In genomic region chr17:76670020-76670707, GRCh38 we compare ENCODE assay signal across 11 cellular contexts. TPM values are rescaled to one million over a fixed set of nuclear protein-coding genes. Genes with fewer than 3 reads are reported as not detected.
DNase-seq lines count a peak whose midpoint lies in the region; ATAC-seq and TF ChIP-seq lines count a peak whose summit lies in the region.
"Had no signal": no experiment of that assay in that cellular context is flagged by ENCODE, and none has a peak within 500 bp of the region (broad histone marks: within the 10 kb centered on the region; RNA-seq: fewer than 3 reads in every experiment).

No MANE protein-coding gene starts in this region.

- ATAC-seq in heart right ventricle = peak in 1 of 8 donors; percentile 24
- ATAC-seq in activated naive CD8-positive, alpha-beta T cell treated with anti-CD3 and anti-CD28 coated beads, Interleukin-2, amount 10 ng/mL, durations not matched to agents 7 days and 5 days (ENCODE audit: low read depth) = no peak
- peak; percentile 27 to 72 for ATAC-seq in lower lobe of right lung
- no peak for ATAC-seq in HG03457 (IDR thresholded peaks at IDR 0.05; ENCODE audit: unreplicated experiment)
- no peak for ATAC-seq in GM21786 (IDR thresholded peaks at IDR 0.05; ENCODE audit: unreplicated experiment)
- no peak for ATAC-seq in GM18520 (IDR thresholded peaks at IDR 0.05; ENCODE audit: unreplicated experiment)
- ATAC-seq: GM12878 had no signal

- peaks cover 2% of the 10 kb centered on the region for H3K27me3 Mint-ChIP-seq in activated naive CD8-positive, alpha-beta T cell treated with anti-CD3 and anti-CD28 coated beads, Interleukin-2, amount 10 ng/mL, durations not matched to agents 7 days and 5 days

- H3K4me3 ChIP-seq in heart right ventricle (no peak overlapping the region), lower lobe of right lung (no peak overlapping the region)
- H3K4me3 ChIP-seq: GM12878 had no signal

- H3K9me3 ChIP-seq in heart right ventricle = no peaks in the 10 kb centered on the region
- H3K9me3 ChIP-seq in lower lobe of right lung = no peaks in the 10 kb centered on the region

- DNase-seq in heart right ventricle = no peak
- no peak for DNase-seq in cardiac septum (ENCODE audit: low spot score)
- no peak for DNase-seq in activated naive CD8-positive, alpha-beta T cell treated with anti-CD3 and anti-CD28 coated beads, Interleukin-2, amount 10 ng/mL, durations not matched to agents 7 days and 5 days
- DNase-seq in lower lobe of right lung = no peak
- DNase-seq in superior temporal gyrus (ENCODE audit: extremely low spot score) = no peak
- DNase-seq: activated gamma-delta T cell treated with Interleukin-2 at 50 U/mL for 16 hours, C1 segment of cervical spinal cord had no signal

- H3K4me3 Mint-ChIP-seq in activated naive CD8-positive, alpha-beta T cell treated with anti-CD3 and anti-CD28 coated beads, Interleukin-2, amount 10 ng/mL, durations not matched to agents 7 days and 5 days = peak overlapping the region; percentile 89

- H3K36me3 Mint-ChIP-seq in activated naive CD8-positive, alpha-beta T cell treated with anti-CD3 and anti-CD28 coated beads, Interleukin-2, amount 10 ng/mL, durations not matched to agents 7 days and 5 days = peaks cover 2% of the 10 kb centered on the region

- H3K4me1 ChIP-seq in heart right ventricle (peaks cover 3 to 26% (median 21%) of the 10 kb centered on the region in 9 donors), lower lobe of right lung (peaks cover 27% of the 10 kb centered on the region)

- POLR2A ChIA-PET in activated naive CD8-positive, alpha-beta T cell treated with anti-CD3 and anti-CD28 coated beads, Interleukin-2, amount 10 ng/mL, durations not matched to agents 7 days and 5 days (lab: Charles Lee) = interaction anchor here (0.6 kb wide), 1 partner anchor 155 kb away, joined by 3 read pairs; no protein-coding TSS in a partner anchor

- H3K4me1 Mint-ChIP-seq in activated naive CD8-positive, alpha-beta T cell treated with anti-CD3 and anti-CD28 coated beads, Interleukin-2, amount 10 ng/mL, durations not matched to agents 7 days and 5 days = peaks cover 32% of the 10 kb centered on the region

- peaks cover 0 to 11% (median 0%) of the 10 kb centered on the region in 9 donors for H3K36me3 ChIP-seq in heart right ventricle
- no peaks in the 10 kb centered on the region for H3K36me3 ChIP-seq in lower lobe of right lung

- H3K27me3 ChIP-seq in heart right ventricle (no peaks in the 10 kb centered on the region), lower lobe of right lung (ENCODE audit: low read depth) (no peaks in the 10 kb centered on the region)

- peak overlapping the region; percentile 96 for H3K27ac Mint-ChIP-seq in activated naive CD8-positive, alpha-beta T cell treated with anti-CD3 and anti-CD28 coated beads, Interleukin-2, amount 10 ng/mL, durations not matched to agents 7 days and 5 days

- WGBS in heart right ventricle, 2 donors = 83 to 87% methylated on average over 9 of the region's 9 CpGs

- intact Hi-C loops in heart right ventricle (cut with DNase I) = loop anchor here in 5 of 10 donors (5.0 to 10.0 kb wide), 3 partner anchors 37 to 55 kb away; partner anchors contain the start of genes MXRA7 (in 2 of the 5), JMJD6 (in 1 of the 5) and METTL23 (in 1 of the 5)
- intact Hi-C loops in cardiac septum (cut with DNase I) = loop anchor here (5.0 to 10.0 kb wide), 2 partner anchors 42 to 45 kb away; partner anchors contain the start of gene MXRA7
- intact Hi-C loops in lower lobe of right lung (cut with DNase I) = no loop called here

- H3K9me3 Mint-ChIP-seq in activated naive CD8-positive, alpha-beta T cell treated with anti-CD3 and anti-CD28 coated beads, Interleukin-2, amount 10 ng/mL, durations not matched to agents 7 days and 5 days = no peaks in the 10 kb centered on the region

- TF ChIP-seq CTCF in heart right ventricle (IDR thresholded peaks at IDR 0.05) (no peak), lower lobe of right lung (IDR thresholded peaks at IDR 0.05) (no peak)

- H3K27ac ChIP-seq in heart right ventricle (peak overlapping the region in 9 of 10 donors; percentile 78 to 95 (median 89)), lower lobe of right lung (peak overlapping the region; percentile 86)

RNA-seq across cellular contexts. Expression of gene ST6GALNAC1, which starts 26.6 kb away (rescaled TPM):
- 1 to 10 TPM; 1.9 to 6.4 (median 3.3) TPM for total RNA-seq in heart right ventricle
- 1 to 10 TPM; 3.4 to 7.3 TPM for polyA plus RNA-seq in heart right ventricle
- total RNA-seq in cardiac septum = 1.9 TPM
- total RNA-seq in activated naive CD8-positive, alpha-beta T cell treated with anti-CD3 and anti-CD28 coated beads, Interleukin-2, amount 10 ng/mL, durations not matched to agents 7 days and 5 days = not detected
- 16.6 TPM for total RNA-seq in lower lobe of right lung
- polyA plus RNA-seq: GM12878 had no signal

RNA-seq across cellular contexts. Expression of gene MXRA7, which starts 40.6 kb away (rescaled TPM):
- 100 to 1,000 TPM; 298 to 586 (median 488) TPM for total RNA-seq in heart right ventricle
- polyA plus RNA-seq in heart right ventricle = 100 to 1,000 TPM; 121 to 199 TPM
- 666 TPM for total RNA-seq in cardiac septum
- total RNA-seq in activated naive CD8-positive, alpha-beta T cell treated with anti-CD3 and anti-CD28 coated beads, Interleukin-2, amount 10 ng/mL, durations not matched to agents 7 days and 5 days = 10 to 100 TPM; 34.4 to 37.2 TPM
- 105 TPM for total RNA-seq in lower lobe of right lung

RNA-seq across cellular contexts. Expression of gene JMJD6, which starts 56.2 kb away (rescaled TPM):
- total RNA-seq in heart right ventricle (10 to 100 TPM; 34.6 to 79.3 (median 43.2) TPM), cardiac septum (60.7 TPM), lower lobe of right lung (29.6 TPM)
- 10 to 100 TPM; 36.1 to 56.5 TPM for polyA plus RNA-seq in heart right ventricle
- total RNA-seq in activated naive CD8-positive, alpha-beta T cell treated with anti-CD3 and anti-CD28 coated beads, Interleukin-2, amount 10 ng/mL, durations not matched to agents 7 days and 5 days = 10 to 100 TPM; 55.0 to 58.9 TPM

RNA-seq across cellular contexts. Expression of gene METTL23, which starts 56.5 kb away (rescaled TPM):
- total RNA-seq in heart right ventricle (10 to 100 TPM; 18.0 to 29.9 (median 24.7) TPM), cardiac septum (21.4 TPM), lower lobe of right lung (31.6 TPM)
- 10 to 100 TPM; 24.5 to 41.8 TPM for polyA plus RNA-seq in heart right ventricle
- 10 to 100 TPM; 51.1 to 54.1 TPM for total RNA-seq in activated naive CD8-positive, alpha-beta T cell treated with anti-CD3 and anti-CD28 coated beads, Interleukin-2, amount 10 ng/mL, durations not matched to agents 7 days and 5 days

Comparison
In these comparisons a context has a peak if more than half of its experiments do, and no peak if none do; other contexts are left out.
1. ATAC-seq: peak in lower lobe of right lung (2 of 2); none in activated naive CD8-positive, alpha-beta T cell treated with anti-CD3 and anti-CD28 coated beads, Interleukin-2, amount 10 ng/mL, durations not matched to agents 7 days and 5 days (single experiment), HG03457 (single experiment), GM21786 (single experiment) and GM18520 (single experiment).